17 cellular contexts compared by ENCODE assay signal in the genomic region with DNA sequence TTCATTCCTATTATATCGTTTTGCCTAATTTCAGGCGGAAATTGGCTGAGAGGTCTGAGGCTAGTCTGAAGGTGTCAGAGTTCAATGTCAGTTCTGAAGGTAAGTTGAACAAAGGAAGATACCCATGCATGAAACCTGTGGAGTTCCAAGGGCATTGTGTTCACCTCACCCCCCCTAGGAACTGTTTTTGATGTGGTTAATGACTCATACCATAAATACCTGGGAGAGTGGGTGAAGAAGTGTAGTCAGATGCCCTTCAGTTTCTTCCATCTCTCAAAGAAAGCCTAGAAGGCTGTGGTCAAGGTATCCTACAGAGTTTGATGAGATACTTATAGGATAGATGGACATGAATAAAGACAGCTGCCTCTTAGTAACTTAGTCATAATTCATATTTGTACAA.
"Had no signal": no experiment of that assay in that cellular context is flagged by ENCODE, and none has a peak within 500 bp of the region (broad histone marks: within the 10 kb centered on the region; RNA-seq: fewer than 3 reads in every experiment).

No MANE protein-coding gene starts in this region.

- FAIRE-seq: keratinocyte had no signal

- H3K4me3 Mint-ChIP-seq: activated CD4-positive, alpha-beta memory T cell treated with anti-CD3 and anti-CD28 coated beads for 36 hours; endodermal cell; memory B cell; naive thymus-derived CD4-positive, alpha-beta T cell had no signal

- ATAC-seq: activated CD4-positive, CD25-positive, alpha-beta regulatory T cell treated with anti-CD3 and anti-CD28 coated beads, Interleukin-2, amount 50 U/mL, for 24 hours; mucosa of descending colon; naive thymus-derived CD4-positive, alpha-beta T cell had no signal

- DNase-seq: activated CD4-positive, alpha-beta memory T cell treated with anti-CD3 and anti-CD28 coated beads for 36 hours; activated naive CD4-positive, alpha-beta T cell; adrenal gland; dorsolateral prefrontal cortex; endodermal cell; erythroblast; left ventricle myocardium inferior; mucosa of descending colon; naive thymus-derived CD4-positive, alpha-beta T cell; ovary; sigmoid colon; stimulated activated CD4-positive, alpha-beta T cell treated with anti-CD3 and anti-CD28 coated beads, Interleukin-1b, Interleukin-23, amount 100 ng/mL, for 48 hours; SW 1271; T-helper 9 cell had no signal

- H3K9me3 Mint-ChIP-seq: activated CD4-positive, alpha-beta memory T cell treated with anti-CD3 and anti-CD28 coated beads for 36 hours; memory B cell; naive thymus-derived CD4-positive, alpha-beta T cell had no signal

- H3K27ac Mint-ChIP-seq: activated CD4-positive, alpha-beta memory T cell treated with anti-CD3 and anti-CD28 coated beads for 36 hours; endodermal cell; memory B cell; naive thymus-derived CD4-positive, alpha-beta T cell had no signal

- H3K27me3 Mint-ChIP-seq: activated CD4-positive, alpha-beta memory T cell treated with anti-CD3 and anti-CD28 coated beads for 36 hours; memory B cell; naive thymus-derived CD4-positive, alpha-beta T cell had no signal

- H3K4me1 Mint-ChIP-seq: endodermal cell had no signal
